Comparison of ENCODE assay signal across 1 cellular context in genomic region chr1:230867903-230868735, GRCh38.
TF ChIP-seq lines count a peak whose summit lies in the region.

C1orf198 (minus strand) TSS chr1:230868521; CDS start chr1:230868512, 9 bp downstream.

TF ChIP-seq in HEK293, 187 proteins besides CTCF, POLR2A, EP300 and RAD21 (continued from another document and continues in another):
- TF ChIP-seq ZNF148 (tag by site-specific recombination; IDR thresholded peaks at IDR 0.05; ENCODE audit: borderline replicate concordance) (no peak), WT1 (tag by site-specific recombination; IDR thresholded peaks at IDR 0.05) (no peak), ZNF707 (tag by site-specific recombination; IDR thresholded peaks at IDR 0.05) (no peak), KLF7 (tag by site-specific recombination; IDR thresholded peaks at IDR 0.05; ENCODE audit: borderline replicate concordance) (peak; percentile 76; the same call in 1 of the 2 replicates), ZNF157 (tag by site-specific recombination; IDR thresholded peaks at IDR 0.05) (no peak), ZNF791 (tag by site-specific recombination; IDR thresholded peaks at IDR 0.05) (0 out of 2 replicates have a peak, but pooled peaks have one; percentile 34), ZNF530 (tag by site-specific recombination; IDR thresholded peaks at IDR 0.05; ENCODE audit: low read depth) (no peak), ZNF610 (tag by site-specific recombination; IDR thresholded peaks at IDR 0.05; ENCODE audit: borderline replicate concordance) (peak; percentile 78; the same call in 1 of the 2 replicates), PRDM6 (tag by site-specific recombination; IDR thresholded peaks at IDR 0.05) (no peak), ZNF585B (tag by site-specific recombination; IDR thresholded peaks at IDR 0.05) (no peak; the same call in 1 of the 2 replicates), ZBTB10 (tag by site-specific recombination; IDR thresholded peaks at IDR 0.05) (peak; percentile 77; the same call in 1 of the 2 replicates), HOXC10 (CRISPR knock-in tag; IDR thresholded peaks at IDR 0.05) (no peak), ZBTB7A (tag by site-specific recombination; IDR thresholded peaks at IDR 0.05; ENCODE audit: low read depth) (peak; percentile 28; the same call in 1 of the 2 replicates), GLI4 (tag by site-specific recombination; IDR thresholded peaks at IDR 0.05) (peak; percentile 80; the same call in 1 of the 2 replicates), ZNF280C (tag by site-specific recombination; IDR thresholded peaks at IDR 0.05) (no peak), INSM2 (tag by site-specific recombination; IDR thresholded peaks at IDR 0.05) (peak; percentile 77), SP7 (tag by site-specific recombination; IDR thresholded peaks at IDR 0.05) (peak; percentile 60), ZNF654 (tag by site-specific recombination; IDR thresholded peaks at IDR 0.05; ENCODE audit: low read depth) (no peak), ZBTB6 (tag by site-specific recombination; IDR thresholded peaks at IDR 0.05) (no peak), BCL6B (tag by site-specific recombination; IDR thresholded peaks at IDR 0.05) (no peak), ZSCAN18 (tag by site-specific recombination; IDR thresholded peaks at IDR 0.05) (no peak), ZNF600 (tag by site-specific recombination; IDR thresholded peaks at IDR 0.05) (no peak; the same call in 1 of the 2 replicates), ZNF580 (tag by site-specific recombination; IDR thresholded peaks at IDR 0.05) (no peak), ZNF837 (tag by site-specific recombination; IDR thresholded peaks at IDR 0.05) (no peak), ZNF768 (tag by site-specific recombination; IDR thresholded peaks at IDR 0.05) (no peak; the same call in 1 of the 2 replicates), KLF1 (tag by site-specific recombination; IDR thresholded peaks at IDR 0.05) (peak; percentile 83), ZNF544 (tag by site-specific recombination; IDR thresholded peaks at IDR 0.05) (no peak), KLF10 (tag by site-specific recombination; IDR thresholded peaks at IDR 0.05) (peak; percentile 73; the same call in 1 of the 2 replicates), ZBTB48 (tag by site-specific recombination; IDR thresholded peaks at IDR 0.05) (peak; percentile 53; the same call in 1 of the 2 replicates), ZNF514 (tag by site-specific recombination; IDR thresholded peaks at IDR 0.05) (no peak), ZNF639 (tag by site-specific recombination; IDR thresholded peaks at IDR 0.05) (no peak), ZSCAN5A (tag by site-specific recombination; IDR thresholded peaks at IDR 0.05) (peak; percentile 96)
